Comparison of ENCODE assay signal across 1 cellular context in genomic region chr15:51121118-51121517, GRCh38.
A peak's percentile ranks its signal among the peaks of the same experiment; 100 is the strongest.
TF ChIP-seq lines count a peak whose summit lies in the region.

No MANE protein-coding gene starts in this region.

TF ChIP-seq in HCT116, 20 proteins besides CTCF, POLR2A, EP300 and RAD21 (continued from another document):
- TF ChIP-seq MAX (IDR thresholded peaks at IDR 0.05), result peak; percentile 40; the same call in 1 of the 2 replicates
- peak; percentile 55 for TF ChIP-seq SP1 (IDR thresholded peaks at IDR 0.05; ENCODE audit: low read depth)
- TF ChIP-seq CBX3 (IDR thresholded peaks at IDR 0.05; ENCODE audit: low read depth), result peak; percentile 92
- TF ChIP-seq EZH2phosphoT487 (IDR thresholded peaks at IDR 0.05; ENCODE audit: borderline replicate concordance), result no peak
- TF ChIP-seq ATF3 (IDR thresholded peaks at IDR 0.05), result no peak
- no peak for TF ChIP-seq EZH2 (IDR thresholded peaks at IDR 0.05)
- TF ChIP-seq TCF7L2 (IDR thresholded peaks at IDR 0.05; ENCODE audit: borderline replicate concordance, extremely low read depth, insufficient read depth, insufficient read length), result no peak
- TF ChIP-seq SIN3A (IDR thresholded peaks at IDR 0.05; ENCODE audit: low read depth), result no peak
